Comparison of ENCODE assay signal across 11 cellular contexts in the genomic region with DNA sequence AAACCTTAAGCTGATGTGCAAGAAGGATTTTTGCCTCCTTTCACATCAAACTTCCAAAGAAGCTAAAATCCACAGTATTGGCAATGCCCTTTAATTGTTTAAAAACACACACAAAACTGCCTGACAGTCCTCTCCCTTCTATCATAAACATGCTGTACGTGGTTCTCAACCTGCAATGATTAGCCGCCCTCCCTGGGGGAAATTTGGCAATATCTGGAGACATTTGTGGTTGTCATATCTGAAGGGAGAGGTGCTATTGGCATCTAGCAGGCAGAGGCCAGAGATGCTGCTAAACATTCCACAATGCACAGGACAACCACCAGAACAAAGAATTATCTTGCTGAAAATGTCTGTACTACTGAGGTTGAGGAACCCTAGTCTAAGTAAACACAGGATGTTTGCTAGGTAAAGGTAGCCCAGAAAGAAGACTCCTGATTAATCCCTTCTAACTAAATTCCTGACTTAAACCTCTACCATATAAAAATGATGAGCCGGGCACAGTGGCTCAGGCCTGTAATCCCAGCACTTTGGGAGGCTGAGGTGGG. TPM values are rescaled to one million over a fixed set of nuclear protein-coding genes. Genes with fewer than 3 reads are reported as not detected.
DNase-seq lines count a peak whose midpoint lies in the region; ATAC-seq and TF ChIP-seq lines count a peak whose summit lies in the region.
"Had no signal": no experiment of that assay in that cellular context is flagged by ENCODE, and none has a peak within 500 bp of the region (broad histone marks: within the 10 kb centered on the region; RNA-seq: fewer than 3 reads in every experiment).

No MANE protein-coding gene starts in this region.

- H3K4me1 ChIP-seq in hepatocyte (ENCODE audit: insufficient read depth) = no peaks in the 10 kb centered on the region

- H3K36me3 Mint-ChIP-seq in activated CD4-positive, alpha-beta memory T cell treated with anti-CD3 and anti-CD28 coated beads, Interleukin-2, amount 10 ng/mL, durations not matched to agents 7 days and 5 days (ENCODE audit: low read depth) = no peaks in the 10 kb centered on the region
- H3K36me3 Mint-ChIP-seq in stimulated activated memory B cell treated with anti-CD40 and anti-IgM and Interleukin-4, amounts not matched to agents 10 μg/mL and 1 μg/mL and 100 μg/mL, for 72 hours = no peaks in the 10 kb centered on the region

- H3K27me3 ChIP-seq in hepatocyte = no peaks in the 10 kb centered on the region

- peaks cover 8% of the 10 kb centered on the region for H3K4me1 Mint-ChIP-seq in activated CD4-positive, alpha-beta memory T cell treated with anti-CD3 and anti-CD28 coated beads, Interleukin-2, amount 10 ng/mL, durations not matched to agents 7 days and 5 days
- H3K4me1 Mint-ChIP-seq in stimulated activated memory B cell treated with anti-CD40 and anti-IgM and Interleukin-4, amounts not matched to agents 10 μg/mL and 1 μg/mL and 100 μg/mL, for 72 hours = peaks cover 5% of the 10 kb centered on the region

- no peak overlapping the region for H3K27ac Mint-ChIP-seq in activated CD4-positive, alpha-beta memory T cell treated with anti-CD3 and anti-CD28 coated beads, Interleukin-2, amount 10 ng/mL, durations not matched to agents 7 days and 5 days
- H3K27ac Mint-ChIP-seq in stimulated activated memory B cell treated with anti-CD40 and anti-IgM and Interleukin-4, amounts not matched to agents 10 μg/mL and 1 μg/mL and 100 μg/mL, for 72 hours = peak overlapping the region; percentile 78

- CTCF ChIA-PET in activated CD4-positive, alpha-beta memory T cell treated with anti-CD3 and anti-CD28 coated beads, Interleukin-2, amount 10 ng/mL, durations not matched to agents 7 days and 5 days (lab: Charles Lee) = interaction anchor here (1.0 to 2.3 kb wide), 7 partner anchors 16 to 141 kb away, joined by 3 to 12 read pairs (median 4); a partner anchor contains a TSS

- peak overlapping the region; percentile 77 for H3K4me3 Mint-ChIP-seq in activated CD4-positive, alpha-beta memory T cell treated with anti-CD3 and anti-CD28 coated beads, Interleukin-2, amount 10 ng/mL, durations not matched to agents 7 days and 5 days
- peak overlapping the region; percentile 87 for H3K4me3 Mint-ChIP-seq in stimulated activated memory B cell treated with anti-CD40 and anti-IgM and Interleukin-4, amounts not matched to agents 10 μg/mL and 1 μg/mL and 100 μg/mL, for 72 hours

- H3K79me2 ChIP-seq in hepatocyte = no peaks in the 10 kb centered on the region

- no peak for ATAC-seq in stimulated activated memory B cell treated with anti-CD40 and anti-IgM and Interleukin-4, amounts not matched to agents 10 μg/mL and 1 μg/mL and 100 μg/mL, for 72 hours

- H3K9me3 Mint-ChIP-seq in activated CD4-positive, alpha-beta memory T cell treated with anti-CD3 and anti-CD28 coated beads, Interleukin-2, amount 10 ng/mL, durations not matched to agents 7 days and 5 days = no peaks in the 10 kb centered on the region
- no peaks in the 10 kb centered on the region for H3K9me3 Mint-ChIP-seq in stimulated activated memory B cell treated with anti-CD40 and anti-IgM and Interleukin-4, amounts not matched to agents 10 μg/mL and 1 μg/mL and 100 μg/mL, for 72 hours

- TF ChIP-seq CTCF in HFF-Myc (IDR thresholded peaks at IDR 0.05; ENCODE audit: low read depth, low read length, missing control alignments) (no peak), hepatocyte (IDR thresholded peaks at IDR 0.05; ENCODE audit: poor library complexity) (no peak)

- H4K20me1 ChIP-seq in hepatocyte (ENCODE audit: insufficient read depth, poor library complexity, severe bottlenecking) = no peaks in the 10 kb centered on the region

- H3K36me3 ChIP-seq in hepatocyte (replicated peaks; ENCODE audit: insufficient read depth, low read depth) = no peaks in the 10 kb centered on the region

- intact Hi-C loops in head of caudate nucleus (cut with DNase I) = no loop called here

- H3K4me2 ChIP-seq in hepatocyte = peak overlapping the region; percentile 87

- POLR2A ChIA-PET in activated CD4-positive, alpha-beta memory T cell treated with anti-CD3 and anti-CD28 coated beads, Interleukin-2, amount 10 ng/mL, durations not matched to agents 7 days and 5 days (lab: Charles Lee) = interaction anchor here (0.6 to 1.8 kb wide), 7 partner anchors 18 to 160 kb away, joined by 3 to 16 read pairs (median 5); a partner anchor contains a TSS

- no peaks in the 10 kb centered on the region for H3K9me2 ChIP-seq in hepatocyte (replicated peaks; ENCODE audit: insufficient read depth)

- no peaks in the 10 kb centered on the region for H3K9me3 ChIP-seq in hepatocyte (ENCODE audit: low read depth)

- DNase-seq in HFF-Myc (ENCODE audit: extremely low read depth, low read depth) (no peak), hepatocyte (ENCODE audit: low spot score) (no peak), NCI-H2029 treated with DMSO at 0.1 percent for 48 hours (lab: John Stamatoyannopoulos, UW) (no peak), head of caudate nucleus (no peak)
- DNase-seq in activated CD4-positive, alpha-beta memory T cell treated with anti-CD3 and anti-CD28 coated beads, Interleukin-2, amount 10 ng/mL, durations not matched to agents 7 days and 5 days = no peak
- no peak for DNase-seq in activated effector memory CD4-positive, alpha-beta T cell treated with Interleukin-2 at 50 U/mL for 16 hours
- DNase-seq: NCI-H1417 treated with DMSO at 0.1 percent for 48 hours; stimulated activated CD4-positive, alpha-beta T cell treated with anti-CD3 and anti-CD28 coated beads, Interleukin-4, amount 100 ng/mL, for 24 hours had no signal

- H3K27ac ChIP-seq in hepatocyte = no peak overlapping the region

- H2AFZ ChIP-seq in hepatocyte = peak overlapping the region; percentile 88

- 67% methylated on average over 3 of the region's 3 CpGs for WGBS in hepatocyte (ENCODE audit: low lambda C conversion rate, missing lambda C conversion rate)

- H3K27me3 Mint-ChIP-seq in activated CD4-positive, alpha-beta memory T cell treated with anti-CD3 and anti-CD28 coated beads, Interleukin-2, amount 10 ng/mL, durations not matched to agents 7 days and 5 days = peaks cover 20% of the 10 kb centered on the region
- H3K27me3 Mint-ChIP-seq in stimulated activated memory B cell treated with anti-CD40 and anti-IgM and Interleukin-4, amounts not matched to agents 10 μg/mL and 1 μg/mL and 100 μg/mL, for 72 hours = no peaks in the 10 kb centered on the region

- H3K4me3 ChIP-seq in HFF-Myc (replicated peaks; ENCODE audit: low read depth, low read length) (peak overlapping the region; percentile 49), hepatocyte (no peak overlapping the region)

RNA-seq across cellular contexts. Expression of a gene that starts 1.2 kb away (rescaled TPM):
- total RNA-seq in activated CD4-positive, alpha-beta memory T cell treated with anti-CD3 and anti-CD28 coated beads, Interleukin-2, amount 10 ng/mL, durations not matched to agents 7 days and 5 days = not detected
- total RNA-seq in hepatocyte = not detected in 2 replicates
- not detected in 2 replicates for polyA plus RNA-seq in hepatocyte
- total RNA-seq: mononuclear cell, Right ventricle myocardium inferior had no signal

RNA-seq across cellular contexts. Expression of a gene that starts 21.8 kb away (rescaled TPM):
- total RNA-seq in activated CD4-positive, alpha-beta memory T cell treated with anti-CD3 and anti-CD28 coated beads, Interleukin-2, amount 10 ng/mL, durations not matched to agents 7 days and 5 days = under 1 TPM; 0.83 to 0.93 TPM
- 2.5 and 2.8 TPM in 2 replicates for total RNA-seq in hepatocyte
- polyA plus RNA-seq in hepatocyte = 2.1 and 2.4 TPM in 2 replicates

RNA-seq across cellular contexts. Expression of a gene that starts 31.3 kb away (rescaled TPM):
- 1 to 10 TPM; 6.8 to 7.2 TPM for total RNA-seq in activated CD4-positive, alpha-beta memory T cell treated with anti-CD3 and anti-CD28 coated beads, Interleukin-2, amount 10 ng/mL, durations not matched to agents 7 days and 5 days
- 5.4 and 6.9 TPM in 2 replicates for total RNA-seq in hepatocyte
- 5.7 and 6.0 TPM in 2 replicates for polyA plus RNA-seq in hepatocyte

RNA-seq across cellular contexts. Expression of a gene that starts 44.5 kb away (rescaled TPM):
- 10 to 100 TPM; 13.3 to 13.4 TPM for total RNA-seq in activated CD4-positive, alpha-beta memory T cell treated with anti-CD3 and anti-CD28 coated beads, Interleukin-2, amount 10 ng/mL, durations not matched to agents 7 days and 5 days
- 58.8 and 70.2 TPM in 2 replicates for total RNA-seq in hepatocyte
- 43.6 and 44.2 TPM in 2 replicates for polyA plus RNA-seq in hepatocyte

RNA-seq across cellular contexts. Expression of a gene that starts 54.7 kb away (rescaled TPM):
- total RNA-seq in activated CD4-positive, alpha-beta memory T cell treated with anti-CD3 and anti-CD28 coated beads, Interleukin-2, amount 10 ng/mL, durations not matched to agents 7 days and 5 days = not detected
- 0.17 and 0.44 TPM in 2 replicates for total RNA-seq in hepatocyte
- polyA plus RNA-seq in hepatocyte = 0.69 and 1.1 TPM in 2 replicates
- total RNA-seq: Right ventricle myocardium inferior had no signal
